In genomic region chrX:136694491-136695087, GRCh38 we compare ENCODE assay signal across 8 cellular contexts. TPM values are rescaled to one million over a fixed set of nuclear protein-coding genes. Genes with fewer than 3 reads are reported as not detected.
DNase-seq lines count a peak whose midpoint lies in the region; ATAC-seq and FAIRE-seq lines count a peak whose summit lies in the region.

No MANE protein-coding gene starts in this region.

- H3K36me3 ChIP-seq in CD8-positive, alpha-beta memory T cell (ENCODE audit: insufficient read depth, low read length), result peaks cover 2% of the 10 kb centered on the region
- H3K36me3 ChIP-seq in small intestine (ENCODE audit: control insufficient read depth in 2 of 2, insufficient read depth in 2 of 2, low read length in 2 of 2), result no peaks in the 10 kb centered on the region

- peaks cover 4 to 22% (median 4%) of the 10 kb centered on the region in 3 donors for H3K36me3 Mint-ChIP-seq in CD8-positive, alpha-beta memory T cell
- peaks cover 39% of the 10 kb centered on the region for H3K36me3 Mint-ChIP-seq in activated CD4-positive, alpha-beta memory T cell treated with anti-CD3 and anti-CD28 coated beads, Interleukin-2, amount 10 ng/mL, durations not matched to agents 7 days and 5 days (ENCODE audit: low read depth)

- FAIRE-seq in GM18507 (lab: Jason Lieb, UNC) (peak; percentile 96), small intestine (lab: Jason Lieb, UNC) (no peak)

- peaks cover 0 to 3% of the 10 kb centered on the region in 2 donors for H3K27me3 Mint-ChIP-seq in CD8-positive, alpha-beta memory T cell
- H3K27me3 Mint-ChIP-seq in activated CD4-positive, alpha-beta memory T cell treated with anti-CD3 and anti-CD28 coated beads, Interleukin-2, amount 10 ng/mL, durations not matched to agents 7 days and 5 days, result no peaks in the 10 kb centered on the region

- POLR2A ChIA-PET in CD8-positive, alpha-beta memory T cell (lab: Charles Lee), result interaction anchor here (0.6 to 1.2 kb wide), 4 partner anchors 42 to 108 kb away, joined by 3 to 5 read pairs (median 4); no protein-coding TSS in a partner anchor
- POLR2A ChIA-PET in activated CD4-positive, alpha-beta memory T cell treated with anti-CD3 and anti-CD28 coated beads, Interleukin-2, amount 10 ng/mL, durations not matched to agents 7 days and 5 days (lab: Charles Lee), result interaction anchor here (0.8 to 2.7 kb wide), 13 partner anchors 17 to 198 kb away, joined by 3 to 22 read pairs (median 4); partner anchors contain the start of genes HTATSF1 and RBMX

- peaks cover 59 to 77% (median 70%) of the 10 kb centered on the region in 3 donors for H3K4me1 Mint-ChIP-seq in CD8-positive, alpha-beta memory T cell
- H3K4me1 Mint-ChIP-seq in activated CD4-positive, alpha-beta memory T cell treated with anti-CD3 and anti-CD28 coated beads, Interleukin-2, amount 10 ng/mL, durations not matched to agents 7 days and 5 days, result peaks cover 82% of the 10 kb centered on the region

- peaks cover 0 to 6% (median 3%) of the 10 kb centered on the region in 5 donors for H3K9me3 Mint-ChIP-seq in CD8-positive, alpha-beta memory T cell
- H3K9me3 Mint-ChIP-seq in activated CD4-positive, alpha-beta memory T cell treated with anti-CD3 and anti-CD28 coated beads, Interleukin-2, amount 10 ng/mL, durations not matched to agents 7 days and 5 days, result no peaks in the 10 kb centered on the region

- WGBS in small intestine, 3 donors, result 35 to 42% (median 41%) methylated on average over 7 of the region's 7 CpGs

- peaks cover 71% of the 10 kb centered on the region for H3K4me1 ChIP-seq in CD8-positive, alpha-beta memory T cell (ENCODE audit: insufficient read depth, low read length)
- no peaks in the 10 kb centered on the region for H3K4me1 ChIP-seq in small intestine (ENCODE audit: control insufficient read depth in 2 of 2, insufficient read depth in 1 of 2, low read depth in 1 of 2, low read length in 1 of 2)

- CTCF ChIA-PET in CD8-positive, alpha-beta memory T cell (lab: Charles Lee), result interaction anchor here (1.0 to 3.5 kb wide), 13 partner anchors 12 to 231 kb away, joined by 3 to 39 read pairs (median 4); no protein-coding TSS in a partner anchor
- CTCF ChIA-PET in activated CD4-positive, alpha-beta memory T cell treated with anti-CD3 and anti-CD28 coated beads, Interleukin-2, amount 10 ng/mL, durations not matched to agents 7 days and 5 days (lab: Charles Lee), result interaction anchor here (0.6 to 5.7 kb wide), 20 partner anchors 9 to 627 kb away, joined by 3 to 46 read pairs (median 4); no protein-coding TSS in a partner anchor

- peak overlapping the region; percentile 10 to 77 (median 69) for H3K4me3 Mint-ChIP-seq in CD8-positive, alpha-beta memory T cell
- peak overlapping the region; percentile 71 for H3K4me3 Mint-ChIP-seq in activated CD4-positive, alpha-beta memory T cell treated with anti-CD3 and anti-CD28 coated beads, Interleukin-2, amount 10 ng/mL, durations not matched to agents 7 days and 5 days

- no peaks in the 10 kb centered on the region for H3K27me3 ChIP-seq in CD8-positive, alpha-beta memory T cell (ENCODE audit: insufficient read depth, low read length, poor library complexity, severe bottlenecking)
- H3K27me3 ChIP-seq in small intestine (ENCODE audit: control insufficient read depth in 2 of 2, insufficient read depth in 2 of 2, low read length in 2 of 2), result no peaks in the 10 kb centered on the region

- DNase-seq in CD8-positive, alpha-beta memory T cell, result peak in 3 of 5 donors; percentile 44 to 60 (median 50)
- DNase-seq in GM18507 (ENCODE audit: extremely low spot score, insufficient read length, low read depth), result no peak
- peak; percentile 2 for DNase-seq in NCI-H2029 treated with DMSO at 0.1 percent for 48 hours (lab: John Stamatoyannopoulos, UW)
- peak; percentile 28 for DNase-seq in activated CD4-positive, alpha-beta memory T cell treated with anti-CD3 and anti-CD28 coated beads, Interleukin-2, amount 10 ng/mL, durations not matched to agents 7 days and 5 days
- DNase-seq in glomerular visceral epithelial cell (ENCODE audit: extremely low spot score), result peak; percentile 60
- DNase-seq in small intestine, result peak; percentile 25
- DNase-seq in NK-92 (lab: John Stamatoyannopoulos, UW; ENCODE audit: unreplicated experiment), result no peak

- peak overlapping the region; percentile 89 to 98 (median 93) for H3K27ac Mint-ChIP-seq in CD8-positive, alpha-beta memory T cell
- peak overlapping the region; percentile 98 for H3K27ac Mint-ChIP-seq in activated CD4-positive, alpha-beta memory T cell treated with anti-CD3 and anti-CD28 coated beads, Interleukin-2, amount 10 ng/mL, durations not matched to agents 7 days and 5 days

- peak; percentile 66 for ATAC-seq in HG02943 (IDR thresholded peaks at IDR 0.05; ENCODE audit: low read depth, unreplicated experiment)

- H3K27ac ChIP-seq in CD8-positive, alpha-beta memory T cell (ENCODE audit: low read depth, low read length), result peak overlapping the region; percentile 38
- H3K27ac ChIP-seq in small intestine (ENCODE audit: low read depth in 1 of 2, low read length in 1 of 2), result peak overlapping the region in 1 of 2 donors; percentile 67

- peak overlapping the region; percentile 38 for H3K4me3 ChIP-seq in CD8-positive, alpha-beta memory T cell (ENCODE audit: low read length)
- H3K4me3 ChIP-seq in small intestine (ENCODE audit: low read depth in 1 of 2, low read length in 2 of 2), result no peak overlapping the region

- H3K9me3 ChIP-seq in CD8-positive, alpha-beta memory T cell (ENCODE audit: low read length), result no peaks in the 10 kb centered on the region
- no peaks in the 10 kb centered on the region for H3K9me3 ChIP-seq in small intestine (ENCODE audit: control insufficient read depth, low read depth)

RNA-seq across cellular contexts. Expression of gene CD40LG, which starts 46.6 kb away (rescaled TPM):
- 10 to 100 TPM in 1 of 2 experiments, 1 to 10 TPM in 1; 9.2 to 10.1 TPM for total RNA-seq in CD8-positive, alpha-beta memory T cell
- 20.0 TPM for polyA plus RNA-seq in CD8-positive, alpha-beta memory T cell
- total RNA-seq in activated CD4-positive, alpha-beta memory T cell treated with anti-CD3 and anti-CD28 coated beads, Interleukin-2, amount 10 ng/mL, durations not matched to agents 7 days and 5 days, result 100 to 1,000 TPM; 139 TPM
- polyA plus RNA-seq in small intestine, result under 1 TPM in 2 of 3 donors, not detected in 1; 0.34 to 0.45 TPM

Comparison
In these comparisons a context has a peak if more than half of its experiments do, and no peak if none do; other contexts are left out.
1. DNase-seq: peak in CD8-positive, alpha-beta memory T cell (3 of 5), NCI-H2029 treated with DMSO at 0.1 percent for 48 hours (single experiment), activated CD4-positive, alpha-beta memory T cell treated with anti-CD3 and anti-CD28 coated beads, Interleukin-2, amount 10 ng/mL, durations not matched to agents 7 days and 5 days (single experiment), glomerular visceral epithelial cell (single experiment) and small intestine (single experiment); none in GM18507 (single experiment) and NK-92 (single experiment).
2. RNA of gene CD40LG, which starts 46.6 kb away (total RNA-seq): 139 TPM in activated CD4-positive, alpha-beta memory T cell treated with anti-CD3 and anti-CD28 coated beads, Interleukin-2, amount 10 ng/mL, durations not matched to agents 7 days and 5 days; 9.2 to 10.1 TPM in CD8-positive, alpha-beta memory T cell; every median in the first group is over 10 times any median in the second.